8 cellular contexts compared by ENCODE assay signal in genomic region chr16:27867122-27868110, GRCh38.
DNase-seq lines count a peak whose midpoint lies in the region; ATAC-seq and TF ChIP-seq lines count a peak whose summit lies in the region.

No MANE protein-coding gene starts in this region.

- TF ChIP-seq POLR2A in vagina (IDR thresholded peaks at IDR 0.05): no peak

- H3K27ac ChIP-seq in ascending aorta: no peak overlapping the region
- H3K27ac ChIP-seq in vagina: no peak overlapping the region

- H3K36me3 ChIP-seq in ascending aorta (no peaks in the 10 kb centered on the region), vagina (no peaks in the 10 kb centered on the region)

- intact Hi-C loops in ascending aorta (cut with DNase I): no loop called here
- intact Hi-C loops in vagina (cut with DNase I): no loop called here

- H3K27me3 ChIP-seq in ascending aorta: no peaks in the 10 kb centered on the region
- no peaks in the 10 kb centered on the region for H3K27me3 ChIP-seq in vagina

- no peak for ATAC-seq in GM21576 (IDR thresholded peaks at IDR 0.05; ENCODE audit: unreplicated experiment)

- H3K4me3 ChIP-seq in ascending aorta: no peak overlapping the region
- no peak overlapping the region for H3K4me3 ChIP-seq in vagina

- H3K4me1 ChIP-seq in ascending aorta (no peaks in the 10 kb centered on the region), vagina (no peaks in the 10 kb centered on the region)

- DNase-seq in EL (peak; percentile 84), T-helper 1 cell (peak; percentile 12 to 73 (median 22)), ascending aorta (ENCODE audit: low spot score in 2 of 2) (no peak), iris pigment epithelial cell (ENCODE audit: low read depth) (peak; percentile 81), vagina (ENCODE audit: extremely low spot score in 2 of 2) (no peak)
- DNase-seq in stimulated activated CD4-positive, alpha-beta T cell treated with anti-CD3 and anti-CD28 coated beads, Interleukin-4, amount 100 ng/mL, for 24 hours: peak; percentile 47

- peaks cover 0 to 31% of the 10 kb centered on the region in 2 donors for H3K9me3 ChIP-seq in ascending aorta
- H3K9me3 ChIP-seq in vagina: peaks cover 9% of the 10 kb centered on the region

- peak; percentile 79 for TF ChIP-seq CTCF in LNCAP (IDR thresholded peaks at IDR 0.05)
- TF ChIP-seq CTCF in ascending aorta (IDR thresholded peaks at IDR 0.05): peak in 2 of 3 experiments; percentile 32 to 46
- no peak for TF ChIP-seq CTCF in vagina (IDR thresholded peaks at IDR 0.05)

Comparison
In these comparisons a context has a peak if more than half of its experiments do, and no peak if none do; other contexts are left out.
1. DNase-seq: peak in EL (single experiment), T-helper 1 cell (5 of 5), iris pigment epithelial cell (single experiment) and stimulated activated CD4-positive, alpha-beta T cell treated with anti-CD3 and anti-CD28 coated beads, Interleukin-4, amount 100 ng/mL, for 24 hours (single experiment); none in ascending aorta (0 of 2) and vagina (0 of 2).
2. CTCF ChIP-seq: peak in LNCAP (single experiment) and ascending aorta (2 of 3); none in vagina (0 of 3).